In the genomic region with DNA sequence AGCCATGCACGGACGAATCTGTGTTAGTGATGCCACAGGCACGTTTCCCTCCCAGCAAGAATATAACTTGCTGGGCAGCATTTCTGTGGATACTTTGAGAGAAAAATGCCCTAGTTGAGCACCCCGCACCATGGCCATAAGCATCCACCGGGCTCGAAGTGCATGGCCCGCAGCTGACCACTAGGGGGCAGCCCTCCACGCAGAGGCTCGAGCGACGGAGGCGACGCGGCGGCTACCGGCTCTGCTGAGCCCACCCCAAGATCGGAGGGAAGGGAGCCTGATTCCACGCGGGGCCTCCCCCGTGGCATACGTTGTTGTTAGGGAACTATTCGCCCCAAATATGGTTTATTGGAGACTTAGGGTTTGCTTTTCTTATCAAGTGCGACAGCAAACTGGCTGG, we compare ENCODE assay signal across 10 cellular contexts. TPM values are rescaled to one million over a fixed set of nuclear protein-coding genes. Genes with fewer than 3 reads are reported as not detected.
DNase-seq lines count a peak whose midpoint lies in the region; ATAC-seq and TF ChIP-seq lines count a peak whose summit lies in the region.
"Not testable (repeated sequence)": the region's sequence is repeated elsewhere in the genome, so short reads cannot be mapped to it uniquely, and the experiment has no call there.
"Had no signal": no experiment of that assay in that cellular context is flagged by ENCODE, and none has a peak within 500 bp of the region (broad histone marks: within the 10 kb centered on the region; RNA-seq: fewer than 3 reads in every experiment).

No MANE protein-coding gene starts in this region.

- H3K36me3 Mint-ChIP-seq in CD4-positive, alpha-beta T cell (ENCODE audit: low read depth): not testable (repeated sequence)

- not testable (repeated sequence) for H3K27me3 Mint-ChIP-seq in CD4-positive, alpha-beta T cell

- not testable (repeated sequence) for H3K9me3 ChIP-seq in CD4-positive, alpha-beta T cell (ENCODE audit: control insufficient read depth, low read length); prostate gland

- peak; percentile 22 for ATAC-seq in CD4-positive, alpha-beta T cell (ENCODE audit: poor library complexity)
- peak; percentile 29 for ATAC-seq in GM18907 (IDR thresholded peaks at IDR 0.05; ENCODE audit: unreplicated experiment)
- ATAC-seq in GM21529 (IDR thresholded peaks at IDR 0.05; ENCODE audit: unreplicated experiment): peak; percentile 25
- ATAC-seq in HG02970 (IDR thresholded peaks at IDR 0.05; ENCODE audit: low FRiP score, unreplicated experiment): peak; percentile 24
- ATAC-seq in HG03571 (IDR thresholded peaks at IDR 0.05; ENCODE audit: unreplicated experiment): peak; percentile 20

- CTCF ChIA-PET in CD4-positive, alpha-beta T cell (lab: Charles Lee): not testable (repeated sequence)

- H3K36me3 ChIP-seq in prostate gland: not testable (repeated sequence)

- not testable (repeated sequence) for H3K27ac ChIP-seq in CD4-positive, alpha-beta T cell (ENCODE audit: low read depth, low read length); prostate gland

- H3K4me1 ChIP-seq in prostate gland (replicated peaks): not testable (repeated sequence)

- POLR2A ChIA-PET in CD4-positive, alpha-beta T cell (lab: Charles Lee): not testable (repeated sequence)

- H3K4me3 Mint-ChIP-seq in CD4-positive, alpha-beta T cell: not testable (repeated sequence)

- 0% methylated on average over 13 of the region's 23 CpGs for WGBS in prostate gland

- not testable (repeated sequence) for H3K4me3 ChIP-seq in prostate gland

- TF ChIP-seq POLR2A in prostate gland (IDR thresholded peaks at IDR 0.05): not testable (repeated sequence)

- not testable (repeated sequence) for H3K4me1 Mint-ChIP-seq in CD4-positive, alpha-beta T cell (ENCODE audit: low read depth)

- not testable (repeated sequence) for H3K27ac Mint-ChIP-seq in CD4-positive, alpha-beta T cell

- not testable (repeated sequence) for H3K9me3 Mint-ChIP-seq in CD4-positive, alpha-beta T cell

- peak in 4 of 10 experiments; percentile 59 to 71 (median 64) for DNase-seq in CD4-positive, alpha-beta T cell
- DNase-seq in activated naive CD4-positive, alpha-beta T cell treated with Interleukin-2 at 50 U/mL for 16 hours: peak; percentile 80
- peak; percentile 76 for DNase-seq in cardiac septum (ENCODE audit: low spot score)
- DNase-seq in prostate gland (ENCODE audit: low spot score): peak; percentile 80

- not testable (repeated sequence) for TF ChIP-seq CTCF in CD4-positive, alpha-beta T cell (IDR thresholded peaks at IDR 0.05)
- TF ChIP-seq CTCF in prostate gland (IDR thresholded peaks at IDR 0.05): peak in 1 of 4 experiments; percentile 63

- H3K27me3 ChIP-seq in CD4-positive, alpha-beta T cell (ENCODE audit: control insufficient read depth, insufficient read depth, low read length); prostate gland (replicated peaks; ENCODE audit: insufficient read depth): not testable (repeated sequence)

- intact Hi-C loops in CD4-positive, alpha-beta T cell (cut with DNase I, micrococcal nuclease); cardiac septum (cut with DNase I); prostate gland (cut with DNase I): not testable (repeated sequence)

RNA-seq across cellular contexts. Expression of a gene that starts 0.7 kb away (rescaled TPM):
- total RNA-seq in CD4-positive, alpha-beta T cell: 10 to 100 TPM; 29.6 to 30.2 TPM
- total RNA-seq in cardiac septum (0.54 TPM), prostate gland (10 to 100 TPM; 12.1 to 12.7 TPM)

RNA-seq across cellular contexts. Expression of a gene that starts 48.5 kb away (rescaled TPM):
- total RNA-seq in CD4-positive, alpha-beta T cell: under 1 TPM; 0.25 to 0.47 TPM
- total RNA-seq in cardiac septum (not detected), prostate gland (1 to 10 TPM in 1 of 2 donors, not detected in 1; 1.6 TPM)
- total RNA-seq: OCI-LY7, vagina had no signal
